ENCODE assay signal across 14 cellular contexts in the genomic region with DNA sequence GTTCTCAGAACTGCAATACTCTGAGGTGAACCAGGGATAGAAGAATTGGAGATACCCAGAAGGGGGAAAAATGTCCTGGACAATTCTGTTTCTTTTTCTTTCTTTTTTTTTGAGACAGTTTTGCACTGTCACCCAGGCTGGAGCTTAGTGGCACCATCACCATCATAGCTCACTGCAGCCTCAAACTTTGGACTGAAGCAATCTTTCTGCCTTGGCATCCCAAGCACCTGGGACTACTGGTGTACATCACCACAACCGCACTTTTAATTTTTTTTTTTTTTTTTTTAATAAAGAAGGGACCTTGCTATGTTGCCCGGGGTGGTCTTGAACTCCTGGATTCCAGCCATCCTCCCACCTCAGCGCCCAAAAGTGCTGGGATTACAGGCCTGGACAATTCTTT. TPM values are rescaled to one million over a fixed set of nuclear protein-coding genes. Genes with fewer than 3 reads are reported as not detected.
DNase-seq lines count a peak whose midpoint lies in the region; ATAC-seq and TF ChIP-seq lines count a peak whose summit lies in the region.
"Had no signal": no experiment of that assay in that cellular context is flagged by ENCODE, and none has a peak within 500 bp of the region (broad histone marks: within the 10 kb centered on the region; RNA-seq: fewer than 3 reads in every experiment).

No MANE protein-coding gene starts in this region.

- CTCF ChIA-PET in CD8-positive, alpha-beta T cell (lab: Charles Lee) = interaction anchor here (2.6 to 3.1 kb wide), 2 partner anchors 11 to 74 kb away, joined by 8 to 28 read pairs; no protein-coding TSS in a partner anchor
- CTCF ChIA-PET in activated CD8-positive, alpha-beta T cell treated with anti-CD3 and anti-CD28 coated beads, Interleukin-2, amount 10 ng/mL, durations not matched to agents 7 days and 5 days (lab: Charles Lee) = interaction anchor here (1.1 to 1.8 kb wide), 3 partner anchors 74 to 317 kb away, joined by 3 to 9 read pairs (median 5); no protein-coding TSS in a partner anchor

- intact Hi-C loops in CD8-positive, alpha-beta T cell (cut with DNase I, micrococcal nuclease) = no loop called here
- intact Hi-C loops in spleen (cut with DNase I; ENCODE audit: low total_unique reads) = no loop called here

- DNase-seq in CD8-positive, alpha-beta T cell = no peak
- DNase-seq in Karpas-422 (peak; percentile 66), omental fat pad (ENCODE audit: low spot score) (no peak), amniotic stem cell (lab: John Stamatoyannopoulos, UW) (no peak), spleen (no peak)
- no peak for DNase-seq in activated CD8-positive, alpha-beta T cell treated with anti-CD3 and anti-CD28 coated beads, Interleukin-2, amount 10 ng/mL, durations not matched to agents 7 days and 5 days
- DNase-seq in naive thymus-derived CD8-positive, alpha-beta T cell = no peak
- DNase-seq: lower lobe of right lung, NCI-H345, nephron progenitor cell, PC-3, testis had no signal

- WGBS in spleen, 5 donors = 54 to 65% (median 61%) methylated on average over 3 of the region's 3 CpGs

- no peak for ATAC-seq in CD8-positive, alpha-beta T cell
- no peak for ATAC-seq in activated CD8-positive, alpha-beta T cell treated with anti-CD3 and anti-CD28 coated beads, Interleukin-2, amount 10 ng/mL, durations not matched to agents 7 days and 5 days
- no peak for ATAC-seq in naive thymus-derived CD8-positive, alpha-beta T cell
- no peak for ATAC-seq in omental fat pad (ENCODE audit: low FRiP score)
- ATAC-seq: K562, lower lobe of right lung, PC-3 had no signal

- H3K9me3 Mint-ChIP-seq in CD8-positive, alpha-beta T cell = no peaks in the 10 kb centered on the region
- no peaks in the 10 kb centered on the region for H3K9me3 Mint-ChIP-seq in activated CD8-positive, alpha-beta T cell treated with anti-CD3 and anti-CD28 coated beads, Interleukin-2, amount 10 ng/mL, durations not matched to agents 7 days and 5 days (ENCODE audit: insufficient read depth)
- H3K9me3 Mint-ChIP-seq in naive thymus-derived CD8-positive, alpha-beta T cell = no peaks in the 10 kb centered on the region
- H3K9me3 Mint-ChIP-seq: nephron progenitor cell had no signal

- no peak for TF ChIP-seq CTCF in CD8-positive, alpha-beta T cell (IDR thresholded peaks at IDR 0.05)
- TF ChIP-seq CTCF in omental fat pad (IDR thresholded peaks at IDR 0.05) (no peak), spleen (IDR thresholded peaks at IDR 0.05 in 8 of 11, conservative IDR thresholded peaks at IDR 0.05 in 3 of 11) (no peak)

- peaks cover 51% of the 10 kb centered on the region for H3K4me1 ChIP-seq in CD8-positive, alpha-beta T cell (ENCODE audit: insufficient read depth, low read length)
- H3K4me1 ChIP-seq in Karpas-422 (ENCODE audit: low read length) = peaks cover 74% of the 10 kb centered on the region
- peaks cover 7 to 86% (median 44%) of the 10 kb centered on the region in 6 donors for H3K4me1 ChIP-seq in spleen
- H3K4me1 ChIP-seq: testis had no signal

- no peak overlapping the region for H2AFZ ChIP-seq in Karpas-422 (ENCODE audit: low read length)

- H3K9me2 ChIP-seq in Karpas-422 (replicated peaks; ENCODE audit: insufficient read depth, low read length) = no peaks in the 10 kb centered on the region

- H3K4me3 ChIP-seq in CD8-positive, alpha-beta T cell (ENCODE audit: low read depth, low read length) = no peak overlapping the region
- peak overlapping the region; percentile 87 for H3K4me3 ChIP-seq in Karpas-422 (ENCODE audit: low read length)
- H3K4me3 ChIP-seq in spleen = peak overlapping the region in 4 of 8 donors; percentile 64 to 81 (median 72)
- H3K4me3 ChIP-seq: K562, testis had no signal

- H3K27me3 ChIP-seq in CD8-positive, alpha-beta T cell (ENCODE audit: insufficient read depth, low read length) = no peaks in the 10 kb centered on the region
- H3K27me3 ChIP-seq in Karpas-422 (ENCODE audit: low read length) = no peaks in the 10 kb centered on the region
- H3K27me3 ChIP-seq in spleen (replicated peaks in 1 of 7) = peaks cover 0 to 15% (median 0%) of the 10 kb centered on the region in 7 donors
- H3K27me3 ChIP-seq: testis had no signal

- peaks cover 75% of the 10 kb centered on the region for H3K4me1 Mint-ChIP-seq in CD8-positive, alpha-beta T cell (ENCODE audit: low read depth)
- H3K4me1 Mint-ChIP-seq in activated CD8-positive, alpha-beta T cell treated with anti-CD3 and anti-CD28 coated beads, Interleukin-2, amount 10 ng/mL, durations not matched to agents 7 days and 5 days (ENCODE audit: low read depth) = peaks cover 69% of the 10 kb centered on the region
- H3K4me1 Mint-ChIP-seq in naive thymus-derived CD8-positive, alpha-beta T cell = peaks cover 33 to 85% (median 65%) of the 10 kb centered on the region in 4 donors

- peaks cover 88% of the 10 kb centered on the region for H3K79me2 ChIP-seq in Karpas-422 (ENCODE audit: low read length)

- H3K27ac Mint-ChIP-seq in CD8-positive, alpha-beta T cell = peak overlapping the region; percentile 97
- no peak overlapping the region for H3K27ac Mint-ChIP-seq in activated CD8-positive, alpha-beta T cell treated with anti-CD3 and anti-CD28 coated beads, Interleukin-2, amount 10 ng/mL, durations not matched to agents 7 days and 5 days
- peak overlapping the region in 8 of 10 donors; percentile 24 to 100 (median 95) for H3K27ac Mint-ChIP-seq in naive thymus-derived CD8-positive, alpha-beta T cell
- H3K27ac Mint-ChIP-seq: nephron progenitor cell had no signal

- H3K9ac ChIP-seq in Karpas-422 (ENCODE audit: low read length) = peak overlapping the region; percentile 97

- H3K36me3 ChIP-seq in CD8-positive, alpha-beta T cell (ENCODE audit: insufficient read depth, low read length) = no peaks in the 10 kb centered on the region
- peaks cover 15% of the 10 kb centered on the region; the same call in 1 of the 2 replicates for H3K36me3 ChIP-seq in Karpas-422 (ENCODE audit: insufficient read depth, low read length)
- no peaks in the 10 kb centered on the region for H3K36me3 ChIP-seq in spleen
- H3K36me3 ChIP-seq: lower lobe of right lung had no signal

- peak overlapping the region; percentile 96 for H3K4me3 Mint-ChIP-seq in CD8-positive, alpha-beta T cell
- peak overlapping the region; percentile 86 for H3K4me3 Mint-ChIP-seq in activated CD8-positive, alpha-beta T cell treated with anti-CD3 and anti-CD28 coated beads, Interleukin-2, amount 10 ng/mL, durations not matched to agents 7 days and 5 days
- peak overlapping the region; percentile 91 to 97 (median 96) for H3K4me3 Mint-ChIP-seq in naive thymus-derived CD8-positive, alpha-beta T cell

- POLR2A ChIA-PET in CD8-positive, alpha-beta T cell (lab: Charles Lee) = interaction anchor here (0.7 kb wide), 1 partner anchor 299 kb away, joined by 4 read pairs; no protein-coding TSS in a partner anchor
- POLR2A ChIA-PET in activated CD8-positive, alpha-beta T cell treated with anti-CD3 and anti-CD28 coated beads, Interleukin-2, amount 10 ng/mL, durations not matched to agents 7 days and 5 days (lab: Charles Lee) = no interaction called here
- POLR2A ChIA-PET in naive thymus-derived CD8-positive, alpha-beta T cell (lab: Charles Lee) = interaction anchor here (0.7 to 3.1 kb wide), 3 partner anchors 19 to 330 kb away, joined by 3 to 17 read pairs (median 4); no protein-coding TSS in a partner anchor

- no peak for TF ChIP-seq POLR2A in spleen (IDR thresholded peaks at IDR 0.05)

- H3K9me3 ChIP-seq in CD8-positive, alpha-beta T cell (ENCODE audit: low read length) = no peaks in the 10 kb centered on the region
- no peaks in the 10 kb centered on the region for H3K9me3 ChIP-seq in Karpas-422 (ENCODE audit: low read length)
- H3K9me3 ChIP-seq in spleen = no peaks in the 10 kb centered on the region
- H3K9me3 ChIP-seq: lower lobe of right lung, testis had no signal

- H3K36me3 Mint-ChIP-seq in CD8-positive, alpha-beta T cell = peaks cover 21% of the 10 kb centered on the region
- peaks cover 37% of the 10 kb centered on the region for H3K36me3 Mint-ChIP-seq in activated CD8-positive, alpha-beta T cell treated with anti-CD3 and anti-CD28 coated beads, Interleukin-2, amount 10 ng/mL, durations not matched to agents 7 days and 5 days (ENCODE audit: low read depth)
- H3K36me3 Mint-ChIP-seq in naive thymus-derived CD8-positive, alpha-beta T cell = peaks cover 0 to 11% (median 0%) of the 10 kb centered on the region in 3 donors

- H4K20me1 ChIP-seq in Karpas-422 (ENCODE audit: insufficient read depth, low read depth, low read length) = peaks cover 6% of the 10 kb centered on the region; the same call in 1 of the 2 replicates

- peak overlapping the region; percentile 85 for H3K4me2 ChIP-seq in Karpas-422 (ENCODE audit: low read depth, low read length, poor library complexity, severe bottlenecking)

- no peak overlapping the region for H3K27ac ChIP-seq in CD8-positive, alpha-beta T cell (ENCODE audit: low read depth, low read length)
- H3K27ac ChIP-seq in Karpas-422 (ENCODE audit: low read length) (peak overlapping the region; percentile 95), spleen (peak overlapping the region in 4 of 8 donors; percentile 96 to 99 (median 96))
- H3K27ac ChIP-seq: epithelial cell of prostate, lower lobe of right lung, testis had no signal

- H3K27me3 Mint-ChIP-seq in CD8-positive, alpha-beta T cell (ENCODE audit: low read depth) = no peaks in the 10 kb centered on the region
- H3K27me3 Mint-ChIP-seq in activated CD8-positive, alpha-beta T cell treated with anti-CD3 and anti-CD28 coated beads, Interleukin-2, amount 10 ng/mL, durations not matched to agents 7 days and 5 days (ENCODE audit: low read depth) = no peaks in the 10 kb centered on the region
- H3K27me3 Mint-ChIP-seq in naive thymus-derived CD8-positive, alpha-beta T cell = no peaks in the 10 kb centered on the region

RNA-seq across cellular contexts. Expression of gene EMB, which starts 1.9 kb away (rescaled TPM):
- total RNA-seq in CD8-positive, alpha-beta T cell = 100 to 1,000 TPM; 122 to 145 TPM
- 166 and 376 TPM in 2 replicates for total RNA-seq in Karpas-422 (2014; rRNA removed; shearing (Covaris generic); ENCODE audit: low replicate concordance)
- total RNA-seq in activated CD8-positive, alpha-beta T cell treated with anti-CD3 and anti-CD28 coated beads, Interleukin-2, amount 10 ng/mL, durations not matched to agents 7 days and 5 days = 100 to 1,000 TPM; 139 to 149 TPM
- 100 to 1,000 TPM; 194 to 195 TPM for total RNA-seq in naive thymus-derived CD8-positive, alpha-beta T cell
- 100 to 1,000 TPM; 109 to 184 (median 164) TPM for polyA plus RNA-seq in naive thymus-derived CD8-positive, alpha-beta T cell
- total RNA-seq in omental fat pad (10 to 100 TPM; 40.2 to 66.1 (median 46.1) TPM), spleen (10 to 100 TPM; 56.2 to 99.9 (median 91.9) TPM)
- polyA plus RNA-seq in spleen = 10 to 100 TPM; 24.7 to 32.1 (median 24.9) TPM
- polyA plus RNA-seq: K562 had no signal
